23 cellular contexts compared by ENCODE assay signal in the genomic region with DNA sequence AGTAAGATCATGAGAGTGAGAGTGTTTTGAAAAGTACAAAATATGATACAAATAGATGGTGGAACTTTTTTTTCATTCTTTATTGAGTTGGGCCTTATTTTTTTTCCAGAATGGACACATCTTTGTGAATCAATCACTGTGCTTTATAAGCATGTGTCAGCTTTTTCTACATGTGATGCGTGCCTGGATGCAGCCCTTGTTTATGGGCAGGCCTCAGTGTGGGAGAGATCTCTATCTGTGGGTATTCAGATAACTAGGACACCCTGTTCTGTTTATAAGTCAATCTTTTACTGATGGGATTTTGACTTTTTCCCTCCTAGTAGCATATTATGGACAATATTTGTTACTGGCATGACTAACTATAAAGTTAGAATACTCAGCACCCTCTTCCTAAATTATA. TPM values are rescaled to one million over a fixed set of nuclear protein-coding genes. Genes with fewer than 3 reads are reported as not detected.
DNase-seq lines count a peak whose midpoint lies in the region; ATAC-seq and TF ChIP-seq lines count a peak whose summit lies in the region.
"Had no signal": no experiment of that assay in that cellular context is flagged by ENCODE, and none has a peak within 500 bp of the region (broad histone marks: within the 10 kb centered on the region; RNA-seq: fewer than 3 reads in every experiment).

No MANE protein-coding gene starts in this region.

- H3K36me3 Mint-ChIP-seq in activated CD4-positive, alpha-beta T cell treated with anti-CD3 and anti-CD28 coated beads, Interleukin-2, amount 10 ng/mL, durations not matched to agents 7 days and 5 days (ENCODE audit: low read depth) = peaks cover 29% of the 10 kb centered on the region
- H3K36me3 Mint-ChIP-seq in T-helper 2 cell treated with Interferon-gamma antibody and Interleukin-4, amounts not matched to agents 5 μg/mL and 100 μg/mL, for 36 hours (ENCODE audit: low read depth) = peaks cover 14% of the 10 kb centered on the region
- peaks cover 3% of the 10 kb centered on the region for H3K36me3 Mint-ChIP-seq in central memory CD8-positive, alpha-beta T cell (ENCODE audit: insufficient read depth)
- no peaks in the 10 kb centered on the region for H3K36me3 Mint-ChIP-seq in chondrocyte (ENCODE audit: low read depth)

- ATAC-seq in central memory CD8-positive, alpha-beta T cell (replicated peaks; ENCODE audit: extremely low read depth, poor library complexity, severe bottlenecking) = no peak
- ATAC-seq in stimulated activated naive CD8-positive, alpha-beta T cell treated with anti-CD3 and anti-CD28 coated beads, Interleukin-15, Interleukin-2, amounts not matched to agents 100 U/mL and 50 U/mL, for 24 hours = peak; percentile 20
- ATAC-seq: A549, left lung, pancreas had no signal

- H3K27me3 Mint-ChIP-seq in activated CD4-positive, alpha-beta T cell treated with anti-CD3 and anti-CD28 coated beads, Interleukin-2, amount 10 ng/mL, durations not matched to agents 7 days and 5 days = no peaks in the 10 kb centered on the region
- H3K27me3 Mint-ChIP-seq in T-helper 2 cell treated with Interferon-gamma antibody and Interleukin-4, amounts not matched to agents 5 μg/mL and 100 μg/mL, for 36 hours (ENCODE audit: low read depth) = no peaks in the 10 kb centered on the region
- no peaks in the 10 kb centered on the region for H3K27me3 Mint-ChIP-seq in central memory CD8-positive, alpha-beta T cell
- H3K27me3 Mint-ChIP-seq in chondrocyte (ENCODE audit: low read depth) = peaks cover 31% of the 10 kb centered on the region

- no peak for TF ChIP-seq CTCF in chondrocyte (IDR thresholded peaks at IDR 0.05)

- H3K4me1 Mint-ChIP-seq in activated CD4-positive, alpha-beta T cell treated with anti-CD3 and anti-CD28 coated beads, Interleukin-2, amount 10 ng/mL, durations not matched to agents 7 days and 5 days = peaks cover 79% of the 10 kb centered on the region
- peaks cover 72% of the 10 kb centered on the region for H3K4me1 Mint-ChIP-seq in T-helper 2 cell treated with Interferon-gamma antibody and Interleukin-4, amounts not matched to agents 5 μg/mL and 100 μg/mL, for 36 hours (ENCODE audit: low read depth)
- peaks cover 80% of the 10 kb centered on the region for H3K4me1 Mint-ChIP-seq in central memory CD8-positive, alpha-beta T cell
- no peaks in the 10 kb centered on the region for H3K4me1 Mint-ChIP-seq in chondrocyte (ENCODE audit: low read depth)

- CTCF ChIA-PET in activated CD4-positive, alpha-beta T cell treated with anti-CD3 and anti-CD28 coated beads, Interleukin-2, amount 10 ng/mL, durations not matched to agents 7 days and 5 days (lab: Charles Lee) = interaction anchor here (0.5 to 1.6 kb wide), 4 partner anchors 10 to 98 kb away, joined by 3 to 4 read pairs (median 3); no protein-coding TSS in a partner anchor

- peak; percentile 25 for DNase-seq in activated CD4-positive, alpha-beta T cell treated with anti-CD3 and anti-CD28 coated beads, Interleukin-2, amount 10 ng/mL, durations not matched to agents 7 days and 5 days
- no peak for DNase-seq in activated CD4-positive, alpha-beta T cell treated with anti-CD3 and anti-CD28 coated beads for 1 hour
- peak; percentile 57 for DNase-seq in T-helper 2 cell treated with Interferon-gamma antibody and Interleukin-4, amounts not matched to agents 5 μg/mL and 100 μg/mL, for 36 hours (ENCODE audit: low spot score)
- DNase-seq in central memory CD8-positive, alpha-beta T cell (ENCODE audit: low spot score in 2 of 2) = no peak
- DNase-seq in stimulated activated naive CD8-positive, alpha-beta T cell treated with anti-CD3 and anti-CD28 coated beads, Interleukin-15, Interleukin-2, amounts not matched to agents 100 U/mL and 50 U/mL, for 24 hours = no peak
- DNase-seq in hepatic stellate cell (ENCODE audit: low spot score) = no peak
- DNase-seq in chondrocyte (ENCODE audit: low spot score) = no peak
- no peak for DNase-seq in caudate nucleus (lab: John Stamatoyannopoulos, UW)
- DNase-seq: activated effector memory CD4-positive, alpha-beta T cell treated with Interleukin-2 at 50 U/mL for 16 hours; DMS79 treated with DMSO at 0.1 percent for 48 hours; H7; IMR-90; left lung; NCI-H2029 treated with DMSO at 0.1 percent for 48 hours; NCI-H510A; pancreas; SJCRH30; stimulated activated CD4-positive, alpha-beta T cell treated with anti-CD3 and anti-CD28 coated beads, Interleukin-4, amount 100 ng/mL, for 1 hour; T-helper 9 cell; transverse colon had no signal

- H3K27ac Mint-ChIP-seq in activated CD4-positive, alpha-beta T cell treated with anti-CD3 and anti-CD28 coated beads, Interleukin-2, amount 10 ng/mL, durations not matched to agents 7 days and 5 days = peak overlapping the region; percentile 98
- peak overlapping the region; percentile 89 for H3K27ac Mint-ChIP-seq in T-helper 2 cell treated with Interferon-gamma antibody and Interleukin-4, amounts not matched to agents 5 μg/mL and 100 μg/mL, for 36 hours
- peak overlapping the region; percentile 94 for H3K27ac Mint-ChIP-seq in central memory CD8-positive, alpha-beta T cell (ENCODE audit: low read depth)
- H3K27ac Mint-ChIP-seq in chondrocyte (ENCODE audit: unreplicated experiment) = no peak overlapping the region

- H3K27ac ChIP-seq in caudate nucleus (ENCODE audit: low read depth, low read length) = no peak overlapping the region
- H3K27ac ChIP-seq: A549, C4-2B, epithelial cell of prostate, left lung, pancreas, SJCRH30 had no signal

- H3K9me3 Mint-ChIP-seq in activated CD4-positive, alpha-beta T cell treated with anti-CD3 and anti-CD28 coated beads, Interleukin-2, amount 10 ng/mL, durations not matched to agents 7 days and 5 days = peaks cover 9% of the 10 kb centered on the region
- H3K9me3 Mint-ChIP-seq in T-helper 2 cell treated with Interferon-gamma antibody and Interleukin-4, amounts not matched to agents 5 μg/mL and 100 μg/mL, for 36 hours = peaks cover 7% of the 10 kb centered on the region
- no peaks in the 10 kb centered on the region for H3K9me3 Mint-ChIP-seq in central memory CD8-positive, alpha-beta T cell
- no peaks in the 10 kb centered on the region for H3K9me3 Mint-ChIP-seq in chondrocyte (ENCODE audit: low read depth)

- POLR2A ChIA-PET in activated CD4-positive, alpha-beta T cell treated with anti-CD3 and anti-CD28 coated beads, Interleukin-2, amount 10 ng/mL, durations not matched to agents 7 days and 5 days (lab: Charles Lee) = no interaction called here

- peak overlapping the region; percentile 43 for H3K4me3 Mint-ChIP-seq in activated CD4-positive, alpha-beta T cell treated with anti-CD3 and anti-CD28 coated beads, Interleukin-2, amount 10 ng/mL, durations not matched to agents 7 days and 5 days
- peak overlapping the region; percentile 73 for H3K4me3 Mint-ChIP-seq in T-helper 2 cell treated with Interferon-gamma antibody and Interleukin-4, amounts not matched to agents 5 μg/mL and 100 μg/mL, for 36 hours
- peak overlapping the region; percentile 21 for H3K4me3 Mint-ChIP-seq in central memory CD8-positive, alpha-beta T cell
- no peak overlapping the region for H3K4me3 Mint-ChIP-seq in chondrocyte (ENCODE audit: unreplicated experiment)

RNA-seq across cellular contexts. Expression of a gene that starts 42.9 kb away (rescaled TPM):
- total RNA-seq in activated CD4-positive, alpha-beta T cell treated with anti-CD3 and anti-CD28 coated beads, Interleukin-2, amount 10 ng/mL, durations not matched to agents 7 days and 5 days = 100 to 1,000 TPM; 379 to 406 TPM
- not detected in 3 replicates for total RNA-seq in chondrocyte
- total RNA-seq: IMR-90, SJCRH30 had no signal

Comparison
In these comparisons a context has a peak if more than half of its experiments do, and no peak if none do; other contexts are left out.
1. DNase-seq: peak in activated CD4-positive, alpha-beta T cell treated with anti-CD3 and anti-CD28 coated beads, Interleukin-2, amount 10 ng/mL, durations not matched to agents 7 days and 5 days (single experiment) and T-helper 2 cell treated with Interferon-gamma antibody and Interleukin-4, amounts not matched to agents 5 μg/mL and 100 μg/mL, for 36 hours (single experiment); none in activated CD4-positive, alpha-beta T cell treated with anti-CD3 and anti-CD28 coated beads for 1 hour (single experiment), central memory CD8-positive, alpha-beta T cell (0 of 2), stimulated activated naive CD8-positive, alpha-beta T cell treated with anti-CD3 and anti-CD28 coated beads, Interleukin-15, Interleukin-2, amounts not matched to agents 100 U/mL and 50 U/mL, for 24 hours (single experiment), hepatic stellate cell (single experiment), chondrocyte (single experiment) and caudate nucleus (0 of 61).
2. RNA of a gene that starts 42.9 kb away (total RNA-seq): 379 to 406 TPM in activated CD4-positive, alpha-beta T cell treated with anti-CD3 and anti-CD28 coated beads, Interleukin-2, amount 10 ng/mL, durations not matched to agents 7 days and 5 days; not detected in chondrocyte; every median in the first group is over 100 times any median in the second.